24 cellular contexts compared by ENCODE assay signal in genomic region chr17:27990979-27991378, GRCh38. TPM values are rescaled to one million over a fixed set of nuclear protein-coding genes. Genes with fewer than 3 reads are reported as not detected.
DNase-seq lines count a peak whose midpoint lies in the region; ATAC-seq and TF ChIP-seq lines count a peak whose summit lies in the region.
"Had no signal": no experiment of that assay in that cellular context is flagged by ENCODE, and none has a peak within 500 bp of the region (broad histone marks: within the 10 kb centered on the region; RNA-seq: fewer than 3 reads in every experiment).

No MANE protein-coding gene starts in this region.

- no peaks in the 10 kb centered on the region for H3K36me3 ChIP-seq in mucosa of stomach (ENCODE audit: control insufficient read depth, insufficient read depth, low read length)
- H3K36me3 ChIP-seq: BE2C; BLaER1 treated with 17β-estradiol and CSF1 and Interleukin-3, amounts not matched to agents 10 nM and 100 nM had no signal

- intact Hi-C loops in dorsolateral prefrontal cortex (cut with DNase I), result loop anchor here in 1 of 2 donors (5.0 kb wide), 1 partner anchor 99 kb away; the partner anchor contains the start of gene LYRM9

- ATAC-seq in HG02588 (IDR thresholded peaks at IDR 0.05; ENCODE audit: unreplicated experiment), result no peak
- ATAC-seq: A549, GM12878, GM23338, HCT116 had no signal

- TF ChIP-seq CTCF in dorsolateral prefrontal cortex (IDR thresholded peaks at IDR 0.05 in 54 of 56, conservative IDR thresholded peaks at IDR 0.05 in 2 of 56; ENCODE audit: low read depth in 1 of 56, partially characterized antibody in 56 of 56), result no peak

- peak overlapping the region in 8 of 59 donors; percentile 3 to 26 (median 16) for H3K4me3 ChIP-seq in dorsolateral prefrontal cortex
- H3K4me3 ChIP-seq in mucosa of stomach (ENCODE audit: low read length), result peak overlapping the region; percentile 33
- H3K4me3 ChIP-seq: A549; BLaER1 treated with 17β-estradiol and CSF1 and Interleukin-3, amounts not matched to agents 10 nM and 100 nM; GM12878; GM23338 had no signal

- H3K27ac ChIP-seq in angular gyrus (ENCODE audit: low read depth, low read length) (peak overlapping the region; percentile 32), dorsolateral prefrontal cortex (peak overlapping the region in 51 of 59 donors; percentile 5 to 98 (median 91))
- H3K27ac ChIP-seq: A549; BLaER1 treated with 17β-estradiol and CSF1 and Interleukin-3, amounts not matched to agents 10 nM and 100 nM had no signal

- H3K9ac ChIP-seq in mucosa of stomach (ENCODE audit: low read length), result peak overlapping the region; percentile 49
- H3K9ac ChIP-seq: BLaER1 treated with 17β-estradiol and CSF1 and Interleukin-3, amounts not matched to agents 10 nM and 100 nM had no signal

- DNase-seq in dorsolateral prefrontal cortex (no peak), T-helper 9 cell (no peak), SIG-M5 (lab: John Stamatoyannopoulos, UW) (no peak)
- DNase-seq in stimulated activated CD4-positive, alpha-beta T cell treated with anti-CD3 and anti-CD28 coated beads, Interleukin-1b, Interleukin-23, amount 100 ng/mL, for 48 hours, result no peak
- DNase-seq: 8988T; ACHN; AML-193; BE2C; CD4-positive, alpha-beta T cell; CD8-positive, alpha-beta memory T cell; DMS 273 treated with DMSO at 0.1 percent for 48 hours; DMS79; EL; GDM1; H9; HFFc6 had no signal

- H3K27me3 ChIP-seq in dorsolateral prefrontal cortex, result no peaks in the 10 kb centered on the region
- no peaks in the 10 kb centered on the region for H3K27me3 ChIP-seq in mucosa of stomach (ENCODE audit: control insufficient read depth, insufficient read depth, low read length)
- H3K27me3 ChIP-seq: BE2C; BLaER1 treated with 17β-estradiol and CSF1 and Interleukin-3, amounts not matched to agents 10 nM and 100 nM had no signal

- peaks cover 23% of the 10 kb centered on the region for H3K4me1 ChIP-seq in mucosa of stomach (ENCODE audit: control insufficient read depth, insufficient read depth, low read length)
- H3K4me1 ChIP-seq: A549, BE2C had no signal

- H3K9me3 ChIP-seq in mucosa of stomach (ENCODE audit: control insufficient read depth, low read length), result no peaks in the 10 kb centered on the region
- H3K9me3 ChIP-seq: A549, BE2C had no signal

RNA-seq across cellular contexts. Expression of gene NLK, which starts 51.5 kb away (rescaled TPM):
- total RNA-seq in dorsolateral prefrontal cortex, result 100 to 1,000 TPM in 109 of 120 experiments, 10 to 100 TPM in 11; 75.6 to 169 (median 124) TPM
